In the genomic region with DNA sequence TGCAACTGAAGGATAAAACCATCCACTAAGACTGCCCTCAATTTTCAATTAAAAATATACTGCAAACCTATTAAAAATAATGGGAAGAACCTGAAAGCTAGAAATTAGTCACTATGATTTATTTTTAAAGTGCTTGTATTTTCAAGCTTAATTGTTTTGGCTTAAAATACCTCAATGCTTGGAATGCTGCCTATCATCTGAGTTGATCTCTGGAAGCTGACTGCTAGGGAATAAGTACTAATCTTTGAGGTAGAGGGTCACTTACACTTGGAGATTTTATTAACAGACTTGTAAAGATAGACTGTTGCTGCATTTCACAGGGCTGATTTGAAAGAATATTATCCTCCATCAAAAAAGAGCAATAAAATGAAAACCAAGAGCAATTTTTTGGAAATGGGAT, we compare ENCODE assay signal across 20 cellular contexts. TPM values are rescaled to one million over a fixed set of nuclear protein-coding genes. Genes with fewer than 3 reads are reported as not detected.
DNase-seq lines count a peak whose midpoint lies in the region; ATAC-seq, FAIRE-seq and TF ChIP-seq lines count a peak whose summit lies in the region.
"Had no signal": no experiment of that assay in that cellular context is flagged by ENCODE, and none has a peak within 500 bp of the region (broad histone marks: within the 10 kb centered on the region; RNA-seq: fewer than 3 reads in every experiment).

No MANE protein-coding gene starts in this region.

- H3K27me3 Mint-ChIP-seq in astrocyte (ENCODE audit: low read depth, unreplicated experiment), result peaks cover 23% of the 10 kb centered on the region

- no peaks in the 10 kb centered on the region for H3K36me3 Mint-ChIP-seq in astrocyte (ENCODE audit: low read depth, unreplicated experiment)
- H3K36me3 Mint-ChIP-seq: CD4-positive, alpha-beta memory T cell had no signal

- no peak overlapping the region for H3K27ac Mint-ChIP-seq in astrocyte (ENCODE audit: unreplicated experiment)
- H3K27ac Mint-ChIP-seq: CD4-positive, alpha-beta memory T cell; HFFc6 had no signal

- H3K27ac ChIP-seq in astrocyte (ENCODE audit: low read depth, low read length) (no peak overlapping the region), adrenal gland (no peak overlapping the region)

- TF ChIP-seq CTCF in astrocyte (IDR thresholded peaks at IDR 0.05; ENCODE audit: insufficient read depth, low read depth, low read length), result no peak
- no peak for TF ChIP-seq CTCF in adrenal gland (IDR thresholded peaks at IDR 0.05)

- intact Hi-C loops in adrenal gland (cut with DNase I), result no loop called here

- H3K27me3 ChIP-seq in astrocyte (ENCODE audit: insufficient read depth, low read length) (no peaks in the 10 kb centered on the region), adrenal gland (peaks cover 17% of the 10 kb centered on the region)

- H2AFZ ChIP-seq in astrocyte (ENCODE audit: low read depth, low read length), result no peak overlapping the region

- H3K9me3 ChIP-seq in astrocyte (ENCODE audit: insufficient read depth, low read depth, low read length) (no peaks in the 10 kb centered on the region), adrenal gland (replicated peaks in 1 of 3) (no peaks in the 10 kb centered on the region)
- H3K9me3 ChIP-seq: HAP-1 had no signal

- H3K4me1 ChIP-seq in astrocyte (ENCODE audit: insufficient read depth, low read length), result peaks cover 10% of the 10 kb centered on the region
- H3K4me1 ChIP-seq in adrenal gland (replicated peaks in 1 of 2), result no peaks in the 10 kb centered on the region
- H3K4me1 ChIP-seq: HAP-1 had no signal

- no peak overlapping the region for H3K4me3 ChIP-seq in astrocyte (ENCODE audit: insufficient read depth, low read depth, low read length)
- H3K4me3 ChIP-seq in adrenal gland, result no peak overlapping the region
- H3K4me3 ChIP-seq: HAP-1 had no signal

- no peaks in the 10 kb centered on the region for H3K9me3 Mint-ChIP-seq in astrocyte (ENCODE audit: unreplicated experiment)
- H3K9me3 Mint-ChIP-seq: HFFc6 had no signal

- H4K20me1 ChIP-seq in astrocyte (ENCODE audit: insufficient read depth, low read length), result no peaks in the 10 kb centered on the region

- peak; percentile 22 for DNase-seq in EH (ENCODE audit: low read depth)
- DNase-seq in astrocyte (ENCODE audit: low read depth), result peak; percentile 32
- DNase-seq in NCI-H2107 (lab: John Stamatoyannopoulos, UW), result no peak
- no peak for DNase-seq in NCI-H146 (lab: John Stamatoyannopoulos, UW)
- no peak for DNase-seq in adrenal gland
- DNase-seq: 8988T; C1 segment of cervical spinal cord; Calu3; CD4-positive, alpha-beta memory T cell; COR-L47; DMS53; DMS79 treated with DMSO at 0.1 percent for 48 hours; GOT3; HFFc6 had no signal

- H3K36me3 ChIP-seq in astrocyte (ENCODE audit: insufficient read depth, low read length) (no peaks in the 10 kb centered on the region), adrenal gland (replicated peaks in 1 of 2) (no peaks in the 10 kb centered on the region)
- H3K36me3 ChIP-seq: HAP-1 had no signal

- H3K79me2 ChIP-seq in astrocyte (ENCODE audit: insufficient read depth, low read length), result no peaks in the 10 kb centered on the region

- H3K9ac ChIP-seq in astrocyte (ENCODE audit: low read length), result no peak overlapping the region

- H3K4me1 Mint-ChIP-seq in astrocyte (ENCODE audit: low read depth, unreplicated experiment), result peaks cover 10% of the 10 kb centered on the region

- FAIRE-seq in astrocyte (lab: Jason Lieb, UNC), result no peak
- peak; percentile 17 for FAIRE-seq in islet of Langerhans (lab: Jason Lieb, UNC)
- FAIRE-seq: G401.6, GM12892, H54 had no signal

- no peak overlapping the region for H3K4me2 ChIP-seq in astrocyte (ENCODE audit: low read length)

- TF ChIP-seq POLR2A in adrenal gland (IDR thresholded peaks at IDR 0.05), result no peak

- H3K4me3 Mint-ChIP-seq in astrocyte (ENCODE audit: unreplicated experiment), result no peak overlapping the region
- H3K4me3 Mint-ChIP-seq: CD4-positive, alpha-beta memory T cell; HFFc6 had no signal

- no peak for ATAC-seq in HG02938 (IDR thresholded peaks at IDR 0.05; ENCODE audit: unreplicated experiment)

RNA-seq across cellular contexts. Expression of gene PCSK1, which starts 6.2 kb away (rescaled TPM):
- total RNA-seq in astrocyte (0.18 and 0.48 TPM in 2 replicates), adrenal gland (1 to 10 TPM in 5 of 8 donors, under 1 TPM in 3; 0.42 to 7.1 (median 1.5) TPM)
- 1 to 10 TPM in 2 of 3 donors, under 1 TPM in 1; 0.84 to 8.4 (median 2.0) TPM for polyA plus RNA-seq in adrenal gland
- total RNA-seq: Calu3; CD4-positive, alpha-beta memory T cell; HFFc6 had no signal
- polyA plus RNA-seq: CD4-positive, alpha-beta memory T cell had no signal

Comparison
In these comparisons a context has a peak if more than half of its experiments do, and no peak if none do; other contexts are left out.
1. DNase-seq: peak in EH (single experiment) and astrocyte (single experiment); none in NCI-H2107 (single experiment), NCI-H146 (single experiment) and adrenal gland (0 of 7).